In the genomic region with DNA sequence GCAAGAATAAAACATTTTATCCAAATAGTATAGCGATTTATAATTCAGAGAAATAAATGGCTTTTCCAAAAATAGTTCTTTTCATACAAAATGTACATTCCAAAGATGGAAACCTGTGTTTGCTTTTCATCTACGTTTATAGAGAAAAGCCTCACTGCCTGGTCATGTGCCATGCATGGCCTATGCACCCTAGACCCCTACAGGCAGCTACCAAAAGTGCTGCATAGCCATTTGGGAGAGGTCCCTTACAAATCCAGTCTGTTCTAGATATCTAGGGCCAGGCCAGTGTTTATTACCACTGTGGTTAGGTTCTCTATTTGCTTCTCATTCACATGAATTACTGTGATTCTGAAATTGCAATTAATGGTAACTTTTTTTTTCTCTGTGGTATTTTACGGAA, we compare ENCODE assay signal across 11 cellular contexts. TPM values are rescaled to one million over a fixed set of nuclear protein-coding genes. Genes with fewer than 3 reads are reported as not detected.
DNase-seq lines count a peak whose midpoint lies in the region; ATAC-seq and TF ChIP-seq lines count a peak whose summit lies in the region.
"Had no signal": no experiment of that assay in that cellular context is flagged by ENCODE, and none has a peak within 500 bp of the region (broad histone marks: within the 10 kb centered on the region; RNA-seq: fewer than 3 reads in every experiment).

No MANE protein-coding gene starts in this region.

- no peak overlapping the region for H2BK12ac ChIP-seq in H9 (ENCODE audit: insufficient read length, low read depth, low read length)

- no CpG with 5 or more reads among the region's 3 CpGs for WGBS in H9 (ENCODE audit: extremely low coverage, insufficient read length, low lambda C conversion rate)
- WGBS in hepatocyte (ENCODE audit: low lambda C conversion rate, missing lambda C conversion rate), result 79% methylated on average over 3 of the region's 3 CpGs
- 65 to 79% methylated on average over 3 of the region's 3 CpGs for WGBS in body of pancreas, 2 donors

- no peak overlapping the region for H2BK15ac ChIP-seq in H9 (ENCODE audit: low read depth, low read length)

- H3K27ac Mint-ChIP-seq in H9, result no peak overlapping the region; a peak in 1 of 7 replicates
- H3K27ac Mint-ChIP-seq: naive thymus-derived CD8-positive, alpha-beta T cell had no signal

- peaks cover 21 to 28% of the 10 kb centered on the region in 2 experiments for H3K4me1 Mint-ChIP-seq in H9
- H3K4me1 Mint-ChIP-seq: naive thymus-derived CD8-positive, alpha-beta T cell had no signal

- no peak overlapping the region for H3K56ac ChIP-seq in H9 (ENCODE audit: insufficient read length, low read depth, low read length)

- TF ChIP-seq POLR2A in body of pancreas (IDR thresholded peaks at IDR 0.05), result no peak

- H4K5ac ChIP-seq in H9 (ENCODE audit: insufficient read length, low read depth, low read length), result no peak overlapping the region

- no peak overlapping the region for H3T11ph ChIP-seq in H9 (ENCODE audit: low read length)

- H3K79me2 ChIP-seq in H9 (ENCODE audit: insufficient read depth, low read length) (0 out of 2 replicates have a peak, but pooled peaks cover 2% of the 10 kb centered on the region), OCI-LY3 (ENCODE audit: low read length) (no peaks in the 10 kb centered on the region), hepatocyte (no peaks in the 10 kb centered on the region)

- H3K36me3 ChIP-seq in OCI-LY3 (replicated peaks; ENCODE audit: low read depth, low read length) (peaks cover 48% of the 10 kb centered on the region), hepatocyte (replicated peaks; ENCODE audit: insufficient read depth, low read depth) (no peaks in the 10 kb centered on the region), body of pancreas (replicated peaks in 1 of 2; ENCODE audit: insufficient read depth in 1 of 2, low read depth in 2 of 2) (peaks cover 0 to 4% of the 10 kb centered on the region in 2 donors)

- H2AFZ ChIP-seq in H9 (ENCODE audit: low read length) (no peak overlapping the region), OCI-LY3 (ENCODE audit: low read depth, low read length) (no peak overlapping the region), hepatocyte (no peak overlapping the region)

- no peak overlapping the region for H3K18ac ChIP-seq in H9 (ENCODE audit: insufficient read length, low read depth, low read length)

- H3K23ac ChIP-seq in H9 (ENCODE audit: insufficient read length, low read depth, low read length), result no peak overlapping the region

- no peak overlapping the region for H3K9ac ChIP-seq in H9 (ENCODE audit: extremely low read depth, insufficient read length, low read length)
- no peak overlapping the region for H3K9ac ChIP-seq in OCI-LY3 (ENCODE audit: low read length)

- no peaks in the 10 kb centered on the region for H3K79me1 ChIP-seq in H9 (ENCODE audit: insufficient read depth, low read depth, low read length, poor library complexity, severe bottlenecking)

- H3K27me3 Mint-ChIP-seq in H9 (ENCODE audit: low read depth), result no peaks in the 10 kb centered on the region
- H3K27me3 Mint-ChIP-seq: naive thymus-derived CD8-positive, alpha-beta T cell had no signal

- no peak for ATAC-seq in body of pancreas
- ATAC-seq in HG02840 (IDR thresholded peaks at IDR 0.05; ENCODE audit: low FRiP score, unreplicated experiment), result no peak
- ATAC-seq: esophagus mucosa had no signal

- no peak overlapping the region for H3K27ac ChIP-seq in H9 (ENCODE audit: insufficient read length, low read depth, low read length)
- H3K27ac ChIP-seq in OCI-LY3 (ENCODE audit: low read length), result no peak overlapping the region
- H3K27ac ChIP-seq in hepatocyte, result no peak overlapping the region
- H3K27ac ChIP-seq in body of pancreas, result no peak overlapping the region
- H3K27ac ChIP-seq: HL-60, RWPE1 had no signal

- H3K36me3 Mint-ChIP-seq in H9 (ENCODE audit: insufficient read depth in 1 of 3, low read depth in 3 of 3), result peaks cover 11 to 26% (median 24%) of the 10 kb centered on the region in 3 experiments

- TF ChIP-seq CTCF in GM12873 (IDR thresholded peaks at IDR 0.05; ENCODE audit: insufficient read depth, low read depth, low read length, missing control alignments), result peak; percentile 50
- peak; percentile 67 for TF ChIP-seq CTCF in H9 (conservative IDR thresholded peaks at IDR 0.05)
- peak; percentile 28; the same call in 1 of the 2 replicates for TF ChIP-seq CTCF in OCI-LY3 (IDR thresholded peaks at IDR 0.05; ENCODE audit: low read depth, low read length)
- peak; percentile 3 for TF ChIP-seq CTCF in hepatocyte (IDR thresholded peaks at IDR 0.05; ENCODE audit: poor library complexity)
- no peak for TF ChIP-seq CTCF in body of pancreas (IDR thresholded peaks at IDR 0.05)

- no peak overlapping the region for H2BK120ac ChIP-seq in H9 (ENCODE audit: low read depth, low read length, poor library complexity, severe bottlenecking)

- no peaks in the 10 kb centered on the region for H3K9me2 ChIP-seq in hepatocyte (replicated peaks; ENCODE audit: insufficient read depth)

- no peaks in the 10 kb centered on the region for H3K23me2 ChIP-seq in H9 (ENCODE audit: insufficient read length, low read depth, low read length, poor library complexity, severe bottlenecking)

- no peak overlapping the region for H3K4ac ChIP-seq in H9 (ENCODE audit: low read depth, low read length)

- no peak overlapping the region for H3K4me3 ChIP-seq in OCI-LY3 (ENCODE audit: low read length)
- H3K4me3 ChIP-seq in hepatocyte, result no peak overlapping the region
- H3K4me3 ChIP-seq in body of pancreas, result no peak overlapping the region

- H3K9me3 Mint-ChIP-seq in H9, result no peaks in the 10 kb centered on the region
- H3K9me3 Mint-ChIP-seq: naive thymus-derived CD8-positive, alpha-beta T cell had no signal

- H3K9me3 ChIP-seq in H9 (ENCODE audit: control insufficient read depth, low read depth, low read length) (no peaks in the 10 kb centered on the region), OCI-LY3 (ENCODE audit: insufficient read depth, low read length) (no peaks in the 10 kb centered on the region), hepatocyte (ENCODE audit: low read depth) (no peaks in the 10 kb centered on the region), body of pancreas (no peaks in the 10 kb centered on the region)

- H3K27me3 ChIP-seq in H9 (ENCODE audit: insufficient read depth, low read length) (no peaks in the 10 kb centered on the region), OCI-LY3 (ENCODE audit: low read depth, low read length) (no peaks in the 10 kb centered on the region), hepatocyte (no peaks in the 10 kb centered on the region), body of pancreas (no peaks in the 10 kb centered on the region)

- H3K4me3 Mint-ChIP-seq in H9, result no peak overlapping the region
- H3K4me3 Mint-ChIP-seq: naive thymus-derived CD8-positive, alpha-beta T cell had no signal

- no peak overlapping the region for H4K8ac ChIP-seq in H9 (replicated peaks; ENCODE audit: insufficient read length, low read depth, low read length)

- intact Hi-C loops in body of pancreas (cut with DNase I), result loop anchor here (5.0 kb wide), 1 partner anchor 100 kb away; no protein-coding TSS in a partner anchor

- no peak overlapping the region for H2AK5ac ChIP-seq in H9 (ENCODE audit: insufficient read length, low read length)

- H3K4me1 ChIP-seq in H9 (ENCODE audit: insufficient read depth, low read length), result peaks cover 2% of the 10 kb centered on the region; the same call in 1 of the 2 replicates
- no peaks in the 10 kb centered on the region for H3K4me1 ChIP-seq in OCI-LY3 (ENCODE audit: low read length)
- no peaks in the 10 kb centered on the region for H3K4me1 ChIP-seq in hepatocyte (ENCODE audit: insufficient read depth)
- H3K4me1 ChIP-seq in body of pancreas, result no peaks in the 10 kb centered on the region

- H3K4me2 ChIP-seq in H9 (ENCODE audit: insufficient read depth, insufficient read length, low read length) (no peak overlapping the region), OCI-LY3 (ENCODE audit: low read length) (no peak overlapping the region), hepatocyte (no peak overlapping the region)

- DNase-seq in H9 (peak; percentile 51), hepatocyte (ENCODE audit: low spot score) (no peak), body of pancreas (no peak)
- no peak for DNase-seq in stimulated activated CD4-positive, alpha-beta T cell treated with anti-CD3 and anti-CD28 coated beads, Interleukin-2, amount 100 ng/mL, for 48 hours
- DNase-seq: naive thymus-derived CD8-positive, alpha-beta T cell had no signal

- no peak overlapping the region for H2BK5ac ChIP-seq in H9 (ENCODE audit: insufficient read length, low read length)

- no peak overlapping the region for H2BK20ac ChIP-seq in H9 (ENCODE audit: low read depth, low read length, poor library complexity, severe bottlenecking)

- H4K20me1 ChIP-seq in H9 (ENCODE audit: control insufficient read depth, insufficient read depth, insufficient read length) (no peaks in the 10 kb centered on the region), OCI-LY3 (ENCODE audit: insufficient read depth, low read length) (no peaks in the 10 kb centered on the region), hepatocyte (ENCODE audit: insufficient read depth, poor library complexity, severe bottlenecking) (no peaks in the 10 kb centered on the region)

- H4K91ac ChIP-seq in H9 (ENCODE audit: insufficient read length, low read depth, low read length), result no peak overlapping the region

- no peak overlapping the region for H3K14ac ChIP-seq in H9 (ENCODE audit: insufficient read depth, low read length)

RNA-seq across cellular contexts. Expression of a gene that starts 17.2 kb away (rescaled TPM):
- 278 and 298 TPM in 2 replicates for total RNA-seq in H9 (2021)
- 50.9 and 62.3 TPM in 2 replicates for total RNA-seq in hepatocyte
- 84.4 and 87.0 TPM in 2 replicates for polyA plus RNA-seq in hepatocyte
- 10 to 100 TPM; 16.2 to 18.7 TPM for total RNA-seq in body of pancreas

RNA-seq across cellular contexts. Expression of a gene that starts 53.8 kb away (rescaled TPM):
- total RNA-seq in H9 (2021) (13.5 and 14.7 TPM in 2 replicates), hepatocyte (16.5 and 17.5 TPM in 2 replicates), body of pancreas (10 to 100 TPM; 10.2 to 10.6 TPM)
- polyA plus RNA-seq in hepatocyte, result 26.4 and 28.2 TPM in 2 replicates

Comparison
In these comparisons a context has a peak if more than half of its experiments do, and no peak if none do; other contexts are left out.
1. CTCF ChIP-seq: peak in GM12873 (single experiment), H9 (single experiment), OCI-LY3 (single experiment) and hepatocyte (single experiment); none in body of pancreas (0 of 7).